ENCODE assay signal across 20 cellular contexts in the genomic region with DNA sequence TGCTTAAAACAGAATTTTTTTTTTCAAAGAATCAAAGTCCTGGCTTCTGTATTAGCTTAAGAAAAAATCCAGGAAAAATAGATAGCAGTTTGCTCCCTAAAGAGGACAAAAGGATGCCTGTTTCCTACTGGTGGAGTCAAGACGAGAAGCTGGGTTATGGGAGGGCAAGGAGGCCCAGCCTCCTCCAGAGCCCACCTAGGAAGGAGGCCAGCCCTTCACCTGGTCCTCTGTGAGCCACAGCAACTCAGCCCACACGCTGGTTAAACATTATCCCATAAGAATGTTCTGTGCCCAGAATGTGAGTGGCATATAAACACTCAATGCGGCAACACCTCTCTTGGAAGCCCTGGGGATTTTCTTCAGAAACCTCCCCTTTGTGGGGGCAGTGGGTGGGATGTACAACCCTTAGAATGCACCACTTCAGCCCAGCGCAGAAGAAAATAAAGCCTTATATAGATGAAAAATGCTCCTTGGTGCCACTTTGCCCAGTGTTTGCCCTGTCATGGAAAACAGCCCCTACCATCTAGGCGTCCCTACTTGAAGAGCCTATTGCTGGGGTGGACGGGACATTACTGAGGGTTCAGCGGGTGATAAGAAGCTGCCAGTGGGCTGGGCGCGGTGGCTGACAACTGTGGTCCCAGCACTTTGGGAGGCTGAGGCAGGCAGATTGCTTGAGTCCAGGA. TPM values are rescaled to one million over a fixed set of nuclear protein-coding genes. Genes with fewer than 3 reads are reported as not detected.
DNase-seq lines count a peak whose midpoint lies in the region; ATAC-seq, FAIRE-seq and TF ChIP-seq lines count a peak whose summit lies in the region.
"Had no signal": no experiment of that assay in that cellular context is flagged by ENCODE, and none has a peak within 500 bp of the region (broad histone marks: within the 10 kb centered on the region; RNA-seq: fewer than 3 reads in every experiment).

No MANE protein-coding gene starts in this region.

- H3K4me1 ChIP-seq in mucosa of descending colon (ENCODE audit: low read depth) (peaks cover 29% of the 10 kb centered on the region), upper lobe of right lung (no peaks in the 10 kb centered on the region)
- H3K4me1 ChIP-seq: SJSA1 had no signal

- intact Hi-C loops in mucosa of descending colon (cut with DNase I, micrococcal nuclease): no loop called here
- intact Hi-C loops in upper lobe of right lung (cut with DNase I): no loop called here

- DNase-seq in DMS53 (lab: John Stamatoyannopoulos, UW): peak; percentile 58
- peak; percentile 65 for DNase-seq in left lobe of liver (ENCODE audit: low spot score)
- peak in 2 of 3 donors; percentile 52 to 56 for DNase-seq in mucosa of descending colon
- DNase-seq in upper lobe of right lung: peak; percentile 75
- DNase-seq in GM12892 (ENCODE audit: insufficient read length): no peak
- DNase-seq: C1 segment of cervical spinal cord; CD8-positive, alpha-beta memory T cell; H9; Kasumi-1; MG63; NCI-H1105; NCI-H2081 treated with DMSO at 0.1 percent for 48 hours; NCI-H748 treated with DMSO at 0.1 percent for 48 hours; NK-92 treated with Interleukin-12 subunit alpha and Interleukin-12 subunit beta, amount 100 ng/mL, for 24 hours; Peyer's patch had no signal

- peak overlapping the region; percentile 60 for H3K27ac ChIP-seq in upper lobe of right lung
- H3K27ac ChIP-seq: SJSA1 had no signal

- no peaks in the 10 kb centered on the region for H3K9me3 ChIP-seq in mucosa of descending colon
- no peaks in the 10 kb centered on the region for H3K9me3 ChIP-seq in upper lobe of right lung
- H3K9me3 ChIP-seq: MG63, Peyer's patch, SJSA1 had no signal

- TF ChIP-seq CTCF in mucosa of descending colon (IDR thresholded peaks at IDR 0.05): no peak
- no peak for TF ChIP-seq CTCF in upper lobe of right lung (IDR thresholded peaks at IDR 0.05)

- ATAC-seq in left lobe of liver (peak; percentile 84), mucosa of descending colon (peak; percentile 86), upper lobe of right lung (peak; percentile 89), HG02588 (IDR thresholded peaks at IDR 0.05; ENCODE audit: unreplicated experiment) (no peak), HG03135 (IDR thresholded peaks at IDR 0.05; ENCODE audit: unreplicated experiment) (no peak)

- no peak for TF ChIP-seq POLR2A in GM12892 (IDR thresholded peaks at IDR 0.05; ENCODE audit: low read depth, low read length)

- no peaks in the 10 kb centered on the region for H3K27me3 ChIP-seq in upper lobe of right lung
- H3K27me3 ChIP-seq: MG63, Peyer's patch, SJSA1 had no signal

- H3K36me3 ChIP-seq in mucosa of descending colon (ENCODE audit: low read depth) (no peaks in the 10 kb centered on the region), upper lobe of right lung (no peaks in the 10 kb centered on the region)
- H3K36me3 ChIP-seq: MG63, Peyer's patch, SJSA1 had no signal

- no peak for FAIRE-seq in GM12892 (lab: Jason Lieb, UNC)
- FAIRE-seq: G401.6 had no signal

- H3K4me3 ChIP-seq in mucosa of descending colon (no peak overlapping the region), upper lobe of right lung (no peak overlapping the region)
- H3K4me3 ChIP-seq: MG63, Peyer's patch, SJSA1 had no signal

RNA-seq across cellular contexts. Expression of a gene that starts 48.0 kb away (rescaled TPM):
- 2.1 TPM for total RNA-seq in left lobe of liver
- total RNA-seq in mucosa of descending colon: under 1 TPM; 0.28 to 0.90 (median 0.46) TPM
- not detected for total RNA-seq in upper lobe of right lung
- polyA plus RNA-seq in GM12892 (2012; ENCODE audit: missing spikeins): 1.6 TPM
- total RNA-seq: CD8-positive, alpha-beta memory T cell; NCI-H460; SJSA1 had no signal
- polyA plus RNA-seq: CD8-positive, alpha-beta memory T cell had no signal

Comparison
In these comparisons a context has a peak if more than half of its experiments do, and no peak if none do; other contexts are left out.
1. ATAC-seq: peak in left lobe of liver (single experiment), mucosa of descending colon (single experiment) and upper lobe of right lung (single experiment); none in HG02588 (single experiment) and HG03135 (single experiment).